ENCODE assay signal across 12 cellular contexts in genomic region chr19:38721977-38722773, GRCh38. TPM values are rescaled to one million over a fixed set of nuclear protein-coding genes. Genes with fewer than 3 reads are reported as not detected.
DNase-seq lines count a peak whose midpoint lies in the region; ATAC-seq, FAIRE-seq and TF ChIP-seq lines count a peak whose summit lies in the region.
"Had no signal": no experiment of that assay in that cellular context is flagged by ENCODE, and none has a peak within 500 bp of the region (broad histone marks: within the 10 kb centered on the region; RNA-seq: fewer than 3 reads in every experiment).

No MANE protein-coding gene starts in this region.

- TF ChIP-seq POLR2A in GM12892 (IDR thresholded peaks at IDR 0.05; ENCODE audit: low read depth, low read length) (no peak), Peyer's patch (IDR thresholded peaks at IDR 0.05) (no peak)

- H3K27ac ChIP-seq in thoracic aorta (peak overlapping the region; percentile 84 to 93), Peyer's patch (peak overlapping the region in 2 of 4 donors; percentile 41 to 52)

- H3K4me1 ChIP-seq in thoracic aorta (ENCODE audit: control insufficient read depth in 1 of 2, low read depth in 2 of 2) (peaks cover 24 to 47% of the 10 kb centered on the region in 2 donors), Peyer's patch (peaks cover 0 to 6% (median 0%) of the 10 kb centered on the region in 4 donors)

- peak; percentile 54 for DNase-seq in RPMI7951 (ENCODE audit: low read depth)
- peak; percentile 98 for DNase-seq in globus pallidus (ENCODE audit: low spot score)
- DNase-seq in myocyte (ENCODE audit: low read depth) = peak; percentile 44
- no peak for DNase-seq in thoracic aorta (ENCODE audit: low spot score)
- DNase-seq in NCI-H524 treated with DMSO at 0.1 percent for 48 hours (lab: John Stamatoyannopoulos, UW) = no peak
- no peak for DNase-seq in GM12892 (ENCODE audit: insufficient read length)
- no peak for DNase-seq in Peyer's patch
- DNase-seq: activated CD4-positive, alpha-beta T cell treated with anti-CD3 and anti-CD28 coated beads, Interleukin-2, amount 10 ng/mL, durations not matched to agents 7 days and 5 days; H7; naive B cell; NCI-H1105 treated with DMSO at 0.1 percent for 48 hours had no signal

- H3K27me3 ChIP-seq in thoracic aorta (replicated peaks; ENCODE audit: insufficient read depth) = no peaks in the 10 kb centered on the region
- H3K27me3 ChIP-seq in Peyer's patch = no peaks in the 10 kb centered on the region

- H3K9me3 ChIP-seq in thoracic aorta (no peaks in the 10 kb centered on the region), Peyer's patch (no peaks in the 10 kb centered on the region)

- no peak for ATAC-seq in thoracic aorta (ENCODE audit: insufficient number of reproducible peaks, low FRiP score, low read depth)
- ATAC-seq in GM19023 (IDR thresholded peaks at IDR 0.05; ENCODE audit: unreplicated experiment) = no peak

- H3K36me3 ChIP-seq in thoracic aorta (peaks cover 97% of the 10 kb centered on the region), Peyer's patch (peaks cover 0 to 100% (median 0%) of the 10 kb centered on the region in 3 donors)

- no peak for FAIRE-seq in GM12892 (lab: Jason Lieb, UNC)

- no peak overlapping the region for H3K4me3 ChIP-seq in thoracic aorta
- H3K4me3 ChIP-seq in Peyer's patch = no peak overlapping the region

- TF ChIP-seq CTCF in thoracic aorta (IDR thresholded peaks at IDR 0.05) (no peak), Peyer's patch (IDR thresholded peaks at IDR 0.05) (no peak)

RNA-seq across cellular contexts. Expression of gene CAPN12, which starts 22.1 kb away (rescaled TPM):
- not detected in 2 replicates for total RNA-seq in RPMI7951 (2014; rRNA removed; shearing (Covaris generic))
- total RNA-seq in myocyte = 0.21 TPM in 1 of 2 replicates, not detected in the other
- 0.29 TPM for polyA plus RNA-seq in myocyte (2012)
- total RNA-seq in thoracic aorta = 1 to 10 TPM in 1 of 2 donors, under 1 TPM in 1; 0.81 to 2.1 TPM
- 5.8 TPM for polyA plus RNA-seq in GM12892 (2012; ENCODE audit: missing spikeins)
- total RNA-seq in Peyer's patch = 10 to 100 TPM in 1 of 4 donors, 1 to 10 TPM in 3; 5.8 to 56.8 (median 6.4) TPM

RNA-seq across cellular contexts. Expression of gene LGALS7, which starts 51.1 kb away (rescaled TPM):
- total RNA-seq in RPMI7951 (2014; rRNA removed; shearing (Covaris generic)) = not detected in 2 replicates
- total RNA-seq in myocyte (not detected in 2 replicates), thoracic aorta (not detected), Peyer's patch (not detected)
- not detected for polyA plus RNA-seq in myocyte (2012)
- not detected for polyA plus RNA-seq in GM12892 (2012; ENCODE audit: missing spikeins)
- total RNA-seq: activated CD4-positive, alpha-beta T cell treated with anti-CD3 and anti-CD28 coated beads, Interleukin-2, amount 10 ng/mL, durations not matched to agents 7 days and 5 days had no signal

Comparison
In these comparisons a context has a peak if more than half of its experiments do, and no peak if none do; other contexts are left out.
1. DNase-seq: peak in RPMI7951 (single experiment), globus pallidus (single experiment) and myocyte (single experiment); none in thoracic aorta (single experiment), NCI-H524 treated with DMSO at 0.1 percent for 48 hours (single experiment), GM12892 (single experiment) and Peyer's patch (0 of 3).